13 cellular contexts compared by ENCODE assay signal in the genomic region with DNA sequence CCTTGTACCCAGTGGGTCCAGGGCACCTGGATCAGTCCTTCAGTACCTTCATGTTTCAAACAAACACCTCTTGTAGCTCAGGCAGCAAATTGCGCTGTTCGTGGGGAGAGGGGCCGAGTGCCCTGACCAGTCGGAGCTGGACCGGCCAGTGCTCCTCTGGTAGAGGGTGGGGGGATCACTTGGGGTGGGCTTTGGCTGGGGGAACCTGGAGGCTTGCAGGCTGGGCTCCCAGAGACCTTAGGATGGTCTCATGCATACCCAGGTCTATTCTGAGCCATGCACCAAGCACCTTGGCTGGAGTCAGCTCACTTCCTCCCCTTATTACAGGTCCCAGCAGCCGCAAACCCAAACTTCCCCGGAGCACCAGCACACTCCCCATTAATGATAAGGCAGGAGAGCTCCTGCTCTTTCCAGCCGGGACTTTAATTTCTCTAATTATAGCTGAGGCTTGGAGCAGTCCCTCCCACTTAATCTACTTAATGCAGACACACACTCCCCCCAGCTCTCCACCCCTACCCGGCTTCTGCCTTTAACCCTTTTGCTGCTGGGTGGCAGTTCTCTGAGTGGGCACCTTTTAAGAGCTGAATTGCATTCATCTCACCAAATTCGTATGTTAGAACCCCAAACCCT. TPM values are rescaled to one million over a fixed set of nuclear protein-coding genes. Genes with fewer than 3 reads are reported as not detected.
DNase-seq lines count a peak whose midpoint lies in the region; ATAC-seq and TF ChIP-seq lines count a peak whose summit lies in the region.
"Had no signal": no experiment of that assay in that cellular context is flagged by ENCODE, and none has a peak within 500 bp of the region (broad histone marks: within the 10 kb centered on the region; RNA-seq: fewer than 3 reads in every experiment).

No MANE protein-coding gene starts in this region.

- H3K79me2 ChIP-seq in Karpas-422 (ENCODE audit: low read length) (no peaks in the 10 kb centered on the region), PC-3 (ENCODE audit: low read length) (no peaks in the 10 kb centered on the region), trophoblast cell (ENCODE audit: control insufficient read depth, insufficient read depth, low read length, poor library complexity) (no peaks in the 10 kb centered on the region)

- H3K14ac ChIP-seq in trophoblast cell (ENCODE audit: low read length), result no peak overlapping the region

- H3F3A ChIP-seq in PC-3 (ENCODE audit: low read length, unreplicated experiment), result no peaks in the 10 kb centered on the region

- H2BK12ac ChIP-seq in trophoblast cell (ENCODE audit: low read length), result no peak overlapping the region

- H4K12ac ChIP-seq in trophoblast cell (ENCODE audit: low read depth, low read length), result no peak overlapping the region

- H3K79me1 ChIP-seq in trophoblast cell (ENCODE audit: low read length), result no peaks in the 10 kb centered on the region

- intact Hi-C loops in PC-3 (cut with micrococcal nuclease), result no loop called here

- no peaks in the 10 kb centered on the region for H3K36me3 ChIP-seq in BLaER1
- H3K36me3 ChIP-seq in Karpas-422 (ENCODE audit: insufficient read depth, low read length), result no peaks in the 10 kb centered on the region
- no peaks in the 10 kb centered on the region for H3K36me3 ChIP-seq in PC-3 (ENCODE audit: low read depth, low read length)
- H3K36me3 ChIP-seq in iPS DF 6.9 (ENCODE audit: control insufficient read depth, insufficient read depth, low read length), result no peaks in the 10 kb centered on the region
- no peaks in the 10 kb centered on the region for H3K36me3 ChIP-seq in trophoblast cell (ENCODE audit: control insufficient read depth in 1 of 2, insufficient read depth in 2 of 2, low read length in 2 of 2)
- H3K36me3 ChIP-seq: ovary, vagina had no signal

- no CpG with 5 or more reads among the region's 10 CpGs for WGBS in iPS DF 6.9 (ENCODE audit: insufficient coverage, insufficient read length)
- WGBS in trophoblast cell (ENCODE audit: extremely low coverage, insufficient coverage, insufficient read length), result no CpG with 5 or more reads among the region's 10 CpGs

- TF ChIP-seq CTCF in PC-3 (conservative IDR thresholded peaks at IDR 0.05; ENCODE audit: low read depth, low read length), result no peak

- no peak overlapping the region for H3K23ac ChIP-seq in trophoblast cell (ENCODE audit: low read length)

- H3K27ac ChIP-seq in BLaER1 (peak overlapping the region; percentile 97), Karpas-422 (ENCODE audit: low read length) (no peak overlapping the region), PC-3 (ENCODE audit: low read length) (no peak overlapping the region), iPS DF 6.9 (ENCODE audit: low read length) (no peak overlapping the region), trophoblast cell (ENCODE audit: low read depth, low read length) (no peak overlapping the region)
- H3K27ac ChIP-seq: KMS-11, ovary, vagina had no signal

- H4K91ac ChIP-seq in trophoblast cell (ENCODE audit: low read depth, low read length), result no peak overlapping the region

- no peaks in the 10 kb centered on the region for H3K9me2 ChIP-seq in Karpas-422 (replicated peaks; ENCODE audit: insufficient read depth, low read length)
- H3K9me2 ChIP-seq in PC-3 (replicated peaks; ENCODE audit: low read length), result no peaks in the 10 kb centered on the region

- H3K9ac ChIP-seq in BLaER1 (peak overlapping the region; percentile 60; the same call in 1 of the 2 replicates), Karpas-422 (ENCODE audit: low read length) (peak overlapping the region; percentile 21; the same call in 1 of the 2 replicates), PC-3 (ENCODE audit: low read length) (no peak overlapping the region), trophoblast cell (ENCODE audit: low read length) (no peak overlapping the region)
- H3K9ac ChIP-seq: KMS-11 had no signal

- H4K20me1 ChIP-seq in BLaER1 (no peaks in the 10 kb centered on the region), Karpas-422 (ENCODE audit: insufficient read depth, low read depth, low read length) (no peaks in the 10 kb centered on the region), PC-3 (ENCODE audit: low read length) (no peaks in the 10 kb centered on the region)

- no TSS peak for BruUV-seq in PC-3 (replicated peaks; lab: Mats Ljungman, UMichigan)

- CTCF ChIA-PET in PC-3 (lab: Charles Lee), result interaction anchor here (1.1 kb wide), 1 partner anchor 214 kb away, joined by 4 read pairs; no protein-coding TSS in a partner anchor

- H3K9me3 ChIP-seq in BLaER1 (no peaks in the 10 kb centered on the region), Karpas-422 (ENCODE audit: low read length) (no peaks in the 10 kb centered on the region), PC-3 (ENCODE audit: low read length) (no peaks in the 10 kb centered on the region), iPS DF 6.9 (ENCODE audit: control insufficient read depth, insufficient read depth, low read length) (no peaks in the 10 kb centered on the region), trophoblast cell (ENCODE audit: insufficient read depth, low read depth, low read length) (peaks cover 3% of the 10 kb centered on the region)
- H3K9me3 ChIP-seq: vagina had no signal

- H2BK5ac ChIP-seq in trophoblast cell (ENCODE audit: low read depth, low read length, poor library complexity), result no peak overlapping the region

- no peak overlapping the region for H3K4ac ChIP-seq in trophoblast cell (ENCODE audit: low read depth, low read length)

- H2AK5ac ChIP-seq in trophoblast cell (ENCODE audit: low read length), result no peak overlapping the region

- peaks cover 95% of the 10 kb centered on the region for H3K4me1 ChIP-seq in BLaER1
- peaks cover 79% of the 10 kb centered on the region for H3K4me1 ChIP-seq in Karpas-422 (ENCODE audit: low read length)
- peaks cover 11% of the 10 kb centered on the region for H3K4me1 ChIP-seq in PC-3 (ENCODE audit: insufficient read depth, low read length)
- peaks cover 6% of the 10 kb centered on the region; the same call in 1 of the 2 replicates for H3K4me1 ChIP-seq in iPS DF 6.9 (ENCODE audit: control insufficient read depth, insufficient read depth, low read length)
- peaks cover 3 to 4% of the 10 kb centered on the region in 2 experiments for H3K4me1 ChIP-seq in trophoblast cell (ENCODE audit: control insufficient read depth in 1 of 2, insufficient read depth in 2 of 2, low read length in 2 of 2)

- H3K4me2 ChIP-seq in BLaER1 (peak overlapping the region; percentile 93), Karpas-422 (ENCODE audit: low read depth, low read length, poor library complexity, severe bottlenecking) (peak overlapping the region; percentile 58), PC-3 (ENCODE audit: low read length) (peak overlapping the region; percentile 71), trophoblast cell (ENCODE audit: low read length) (no peak overlapping the region)
- H3K4me2 ChIP-seq: KMS-11 had no signal

- no peak for ATAC-seq in PC-3
- ATAC-seq in activated T-cell treated with anti-CD3 and anti-CD28 coated beads, Interleukin-2, amount 50 U/mL, for 4 hours, result no peak
- ATAC-seq in HG02678 (IDR thresholded peaks at IDR 0.05; ENCODE audit: unreplicated experiment), result no peak

- H3K27me3 ChIP-seq in BLaER1 (no peaks in the 10 kb centered on the region), Karpas-422 (ENCODE audit: low read length) (no peaks in the 10 kb centered on the region), PC-3 (ENCODE audit: low read length) (peaks cover 24% of the 10 kb centered on the region), iPS DF 6.9 (ENCODE audit: control insufficient read depth, insufficient read depth, low read length) (no peaks in the 10 kb centered on the region), trophoblast cell (ENCODE audit: insufficient read depth, low read length) (peaks cover 11% of the 10 kb centered on the region)
- H3K27me3 ChIP-seq: ovary, vagina had no signal

- H2AFZ ChIP-seq in Karpas-422 (ENCODE audit: low read length), result no peak overlapping the region
- no peak overlapping the region for H2AFZ ChIP-seq in PC-3 (ENCODE audit: low read length)
- H2AFZ ChIP-seq in trophoblast cell (ENCODE audit: insufficient read depth, low read length, poor library complexity), result no peak overlapping the region

- no peak overlapping the region for H3K18ac ChIP-seq in trophoblast cell (ENCODE audit: low read length)

- H3K4me3 ChIP-seq in BLaER1 (no peak overlapping the region), Karpas-422 (ENCODE audit: low read length) (0 out of 2 replicates have a peak overlapping the region, but pooled peaks have one; percentile 14), PC-3 (ENCODE audit: low read length) (no peak overlapping the region), iPS DF 6.9 (ENCODE audit: low read length) (peak overlapping the region; percentile 20; the same call in 1 of the 2 replicates), trophoblast cell (ENCODE audit: low read depth, low read length) (no peak overlapping the region)
- H3K4me3 ChIP-seq: ovary, vagina had no signal

- H2BK120ac ChIP-seq in trophoblast cell (ENCODE audit: insufficient read depth, low read length, poor library complexity), result no peak overlapping the region

- DNase-seq in Karpas-422 (no peak), PC-3 (peak; percentile 17), iPS DF 6.9 (ENCODE audit: low read depth, low spot score) (no peak), trophoblast cell (no peak), medulla oblongata (ENCODE audit: extremely low spot score) (no peak)
- no peak for DNase-seq in activated T-cell treated with anti-CD3 and anti-CD28 coated beads, Interleukin-2, amount 50 U/mL, for 4 hours
- DNase-seq: activated CD4-positive, alpha-beta T cell treated with anti-CD3 and anti-CD28 coated beads for 48 hours; GDM1; ovary had no signal

- no peaks in the 10 kb centered on the region for H3K9me3 Mint-ChIP-seq in activated T-cell treated with anti-CD3 and anti-CD28 coated beads, Interleukin-2, amount 50 U/mL, for 4 hours

- peaks cover 52% of the 10 kb centered on the region for H3K27me3 Mint-ChIP-seq in activated T-cell treated with anti-CD3 and anti-CD28 coated beads, Interleukin-2, amount 50 U/mL, for 4 hours (ENCODE audit: low read depth)

- no peaks in the 10 kb centered on the region for H3K36me3 Mint-ChIP-seq in activated T-cell treated with anti-CD3 and anti-CD28 coated beads, Interleukin-2, amount 50 U/mL, for 4 hours (ENCODE audit: insufficient read depth)

- H3K4me1 Mint-ChIP-seq in activated T-cell treated with anti-CD3 and anti-CD28 coated beads, Interleukin-2, amount 50 U/mL, for 4 hours (ENCODE audit: low read depth), result peaks cover 14% of the 10 kb centered on the region

- no peak overlapping the region for H3K4me3 Mint-ChIP-seq in activated T-cell treated with anti-CD3 and anti-CD28 coated beads, Interleukin-2, amount 50 U/mL, for 4 hours

- no peak overlapping the region for H4K8ac ChIP-seq in trophoblast cell (ENCODE audit: low read depth, low read length)

- POLR2A ChIA-PET in PC-3 (lab: Charles Lee; ENCODE audit: unreplicated experiment), result no interaction called here

RNA-seq across cellular contexts. Expression of a gene that starts 26.3 kb away (rescaled TPM):
- not detected in 2 replicates for total RNA-seq in Karpas-422 (2014; rRNA removed; shearing (Covaris generic); ENCODE audit: low replicate concordance)
- total RNA-seq in PC-3 (2014; rRNA removed), result 4.9 and 10.3 TPM in 2 replicates
- total RNA-seq in activated T-cell treated with anti-CD3 and anti-CD28 coated beads, Interleukin-2, amount 50 U/mL, for 4 hours, result under 1 TPM; 0.18 to 0.41 (median 0.21) TPM
- polyA plus RNA-seq in trophoblast cell (2013), result 0.66 and 0.79 TPM in 2 replicates

Comparison
In these comparisons a context has a peak if more than half of its experiments do, and no peak if none do; other contexts are left out.
1. H3K4me3 ChIP-seq: peak in Karpas-422 (single experiment) and iPS DF 6.9 (single experiment); none in BLaER1 (single experiment), PC-3 (single experiment) and trophoblast cell (single experiment).
2. H3K9ac ChIP-seq: peak in BLaER1 (single experiment) and Karpas-422 (single experiment); none in PC-3 (single experiment) and trophoblast cell (single experiment).